Comparison of ENCODE assay signal across 8 cellular contexts in genomic region chr2:99488587-99488998, GRCh38. TPM values are rescaled to one million over a fixed set of nuclear protein-coding genes. Genes with fewer than 3 reads are reported as not detected.
DNase-seq lines count a peak whose midpoint lies in the region; ATAC-seq and TF ChIP-seq lines count a peak whose summit lies in the region.

No MANE protein-coding gene starts in this region.

- H2AFZ ChIP-seq in smooth muscle cell (ENCODE audit: low read depth) = peak overlapping the region; percentile 98

- H3K36me3 Mint-ChIP-seq in activated naive CD8-positive, alpha-beta T cell treated with anti-CD3 and anti-CD28 coated beads, Interleukin-2, amount 10 ng/mL, durations not matched to agents 7 days and 5 days = peaks cover 4% of the 10 kb centered on the region

- H3K9ac ChIP-seq in iPS-15b (ENCODE audit: low read depth, low read length) (peak overlapping the region; percentile 83), smooth muscle cell (ENCODE audit: low read depth) (peak overlapping the region; percentile 87)

- peak overlapping the region; percentile 100 for H3K4me3 Mint-ChIP-seq in activated naive CD8-positive, alpha-beta T cell treated with anti-CD3 and anti-CD28 coated beads, Interleukin-2, amount 10 ng/mL, durations not matched to agents 7 days and 5 days

- H3K4me1 ChIP-seq in iPS-15b (ENCODE audit: control insufficient read depth, insufficient read depth, low read length) = peaks cover 4% of the 10 kb centered on the region
- H3K4me1 ChIP-seq in smooth muscle cell (ENCODE audit: low read depth) = peaks cover 14% of the 10 kb centered on the region

- H3K27me3 ChIP-seq in iPS-15b (ENCODE audit: control insufficient read depth, insufficient read depth, low read length) (no peaks in the 10 kb centered on the region), smooth muscle cell (ENCODE audit: low read depth) (no peaks in the 10 kb centered on the region)

- H3K9me3 Mint-ChIP-seq in activated naive CD8-positive, alpha-beta T cell treated with anti-CD3 and anti-CD28 coated beads, Interleukin-2, amount 10 ng/mL, durations not matched to agents 7 days and 5 days = no peaks in the 10 kb centered on the region

- H3K9me3 ChIP-seq in iPS-15b (ENCODE audit: control insufficient read depth, insufficient read depth, low read length) (no peaks in the 10 kb centered on the region), smooth muscle cell (replicated peaks; ENCODE audit: low read depth) (no peaks in the 10 kb centered on the region)

- H3K4me3 ChIP-seq in iPS-15b (ENCODE audit: low read depth, low read length) (peak overlapping the region; percentile 92), smooth muscle cell (peak overlapping the region; percentile 96)

- H3K36me3 ChIP-seq in iPS-15b (ENCODE audit: control insufficient read depth, insufficient read depth, low read length) (no peaks in the 10 kb centered on the region), smooth muscle cell (ENCODE audit: low read depth) (no peaks in the 10 kb centered on the region)

- DNase-seq in NCI-H146 (lab: John Stamatoyannopoulos, UW) = peak; percentile 11
- DNase-seq in NCI-H146 treated with DMSO at 0.1 percent for 48 hours (lab: John Stamatoyannopoulos, UW; ENCODE audit: unreplicated experiment) = no peak
- peak; percentile 10 for DNase-seq in LHCN-M2 (ENCODE audit: low read depth)
- no peak for DNase-seq in activated naive CD8-positive, alpha-beta T cell treated with anti-CD3 and anti-CD28 coated beads, Interleukin-2, amount 10 ng/mL, durations not matched to agents 7 days and 5 days
- no peak for DNase-seq in smooth muscle cell (lab: John Stamatoyannopoulos, UW; ENCODE audit: unreplicated experiment)
- DNase-seq in NCI-H1436 treated with DMSO at 0.1 percent for 48 hours (lab: John Stamatoyannopoulos, UW) = no peak

- POLR2A ChIA-PET in activated naive CD8-positive, alpha-beta T cell treated with anti-CD3 and anti-CD28 coated beads, Interleukin-2, amount 10 ng/mL, durations not matched to agents 7 days and 5 days (lab: Charles Lee) = interaction anchor here (0.5 kb wide), 1 partner anchor 9 kb away, joined by 3 read pairs; no protein-coding TSS in a partner anchor

- peaks cover 43% of the 10 kb centered on the region for H3K79me2 ChIP-seq in smooth muscle cell (ENCODE audit: low read depth)

- no peak for ATAC-seq in activated naive CD8-positive, alpha-beta T cell treated with anti-CD3 and anti-CD28 coated beads, Interleukin-2, amount 10 ng/mL, durations not matched to agents 7 days and 5 days (ENCODE audit: low read depth)
- no peak for ATAC-seq in HG02973 (IDR thresholded peaks at IDR 0.05; ENCODE audit: unreplicated experiment)

- WGBS in smooth muscle cell (ENCODE audit: low lambda C conversion rate) = 9% methylated on average over 7 of the region's 7 CpGs

- peaks cover 39% of the 10 kb centered on the region for H4K20me1 ChIP-seq in smooth muscle cell (ENCODE audit: low read depth)

- H3K27ac ChIP-seq in smooth muscle cell (ENCODE audit: low read depth) = peak overlapping the region; percentile 84

- H3K4me1 Mint-ChIP-seq in activated naive CD8-positive, alpha-beta T cell treated with anti-CD3 and anti-CD28 coated beads, Interleukin-2, amount 10 ng/mL, durations not matched to agents 7 days and 5 days = peaks cover 35% of the 10 kb centered on the region

- H3K27ac Mint-ChIP-seq in activated naive CD8-positive, alpha-beta T cell treated with anti-CD3 and anti-CD28 coated beads, Interleukin-2, amount 10 ng/mL, durations not matched to agents 7 days and 5 days = peak overlapping the region; percentile 94

- TF ChIP-seq CTCF in smooth muscle cell (IDR thresholded peaks at IDR 0.05; ENCODE audit: borderline replicate concordance, insufficient read depth, poor library complexity, severe bottlenecking) = no peak

- H3F3A ChIP-seq in smooth muscle cell (ENCODE audit: low read depth) = no peaks in the 10 kb centered on the region

- H3K27me3 Mint-ChIP-seq in activated naive CD8-positive, alpha-beta T cell treated with anti-CD3 and anti-CD28 coated beads, Interleukin-2, amount 10 ng/mL, durations not matched to agents 7 days and 5 days = no peaks in the 10 kb centered on the region

- H3K4me2 ChIP-seq in smooth muscle cell = peak overlapping the region; percentile 98

RNA-seq across cellular contexts. Expression of gene REV1, which starts 1.2 kb away (rescaled TPM):
- total RNA-seq in LHCN-M2 (2014; rRNA removed) (13.9 and 19.0 TPM in 2 replicates), smooth muscle cell (20.6 and 38.9 TPM in 2 replicates)
- polyA plus RNA-seq in LHCN-M2 (2012) = 7.2 TPM
- total RNA-seq in activated naive CD8-positive, alpha-beta T cell treated with anti-CD3 and anti-CD28 coated beads, Interleukin-2, amount 10 ng/mL, durations not matched to agents 7 days and 5 days = 10 to 100 TPM; 48.4 to 50.5 TPM
- polyA plus RNA-seq in smooth muscle cell = 9.5 and 20.2 TPM in 2 replicates

Comparison
In these comparisons a context has a peak if more than half of its experiments do, and no peak if none do; other contexts are left out.
1. DNase-seq: peak in NCI-H146 (single experiment) and LHCN-M2 (single experiment); none in NCI-H146 treated with DMSO at 0.1 percent for 48 hours (single experiment), activated naive CD8-positive, alpha-beta T cell treated with anti-CD3 and anti-CD28 coated beads, Interleukin-2, amount 10 ng/mL, durations not matched to agents 7 days and 5 days (single experiment), smooth muscle cell (single experiment) and NCI-H1436 treated with DMSO at 0.1 percent for 48 hours (single experiment).